Comparison of ENCODE assay signal across 22 cellular contexts in the genomic region with DNA sequence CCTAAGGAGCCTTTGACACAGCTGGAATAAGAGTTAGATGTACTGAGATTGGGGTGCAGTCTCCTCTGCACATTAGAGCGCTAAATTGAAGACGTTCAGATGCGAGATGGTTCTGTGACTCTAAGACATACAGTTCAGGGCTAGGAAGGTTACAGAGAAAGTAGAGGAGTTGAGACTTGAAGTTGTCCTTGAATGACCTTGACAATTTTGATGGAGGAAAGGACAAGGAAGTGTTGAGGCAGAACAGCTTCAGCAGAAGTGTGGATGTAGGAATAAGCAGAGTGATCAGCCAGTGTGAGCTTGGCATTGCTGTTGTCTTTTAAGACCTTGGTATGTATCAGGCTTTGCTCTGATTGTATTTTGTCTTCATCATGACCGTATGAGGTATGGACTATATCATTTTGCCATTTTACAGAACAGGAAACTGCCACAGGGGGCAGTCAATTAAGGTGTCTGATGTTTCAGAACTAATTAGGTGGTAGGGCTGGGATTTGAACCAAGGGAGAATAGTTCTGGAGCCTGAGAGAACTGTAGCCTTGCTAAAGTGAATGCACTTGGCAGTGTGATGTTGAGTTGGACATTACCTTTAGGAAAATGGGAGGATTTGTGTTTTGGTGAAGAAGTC. TPM values are rescaled to one million over a fixed set of nuclear protein-coding genes. Genes with fewer than 3 reads are reported as not detected.
DNase-seq lines count a peak whose midpoint lies in the region; ATAC-seq, FAIRE-seq and TF ChIP-seq lines count a peak whose summit lies in the region.
"Had no signal": no experiment of that assay in that cellular context is flagged by ENCODE, and none has a peak within 500 bp of the region (broad histone marks: within the 10 kb centered on the region; RNA-seq: fewer than 3 reads in every experiment).

No MANE protein-coding gene starts in this region.

- H3K9me2 ChIP-seq in Karpas-422 (replicated peaks; ENCODE audit: insufficient read depth, low read length), result no peaks in the 10 kb centered on the region

- H3F3A ChIP-seq in smooth muscle cell (ENCODE audit: low read depth), result no peaks in the 10 kb centered on the region

- SMC1A ChIA-PET in GM12878 (lab: Charles Lee; ENCODE audit: uncharacterized antibody, unreplicated experiment), result interaction anchor here (1.1 to 6.9 kb wide), 7 partner anchors 9 to 134 kb away, joined by 3 to 49 read pairs (median 8); partner anchors contain the start of gene TTF2

- H3K4me3 ChIP-seq in Karpas-422 (ENCODE audit: low read length), result no peak overlapping the region
- peak overlapping the region; percentile 5; the same call in 1 of the 2 replicates for H3K4me3 ChIP-seq in GM12878
- H3K4me3 ChIP-seq in smooth muscle cell, result no peak overlapping the region
- H3K4me3 ChIP-seq: BLaER1 treated with 17β-estradiol and CSF1 and Interleukin-3, amounts not matched to agents 10 nM and 100 nM; gastrocnemius medialis; lower lobe of right lung; upper lobe of right lung had no signal

- H3K27me3 ChIP-seq in Karpas-422 (ENCODE audit: low read length) (no peaks in the 10 kb centered on the region), GM12878 (replicated peaks in 1 of 2; ENCODE audit: control insufficient read depth in 2 of 2, insufficient read depth in 2 of 2, low read length in 1 of 2) (no peaks in the 10 kb centered on the region), smooth muscle cell (ENCODE audit: low read depth) (no peaks in the 10 kb centered on the region)
- H3K27me3 ChIP-seq: BLaER1 treated with 17β-estradiol and CSF1 and Interleukin-3, amounts not matched to agents 10 nM and 100 nM; gastrocnemius medialis; upper lobe of right lung had no signal

- no peak for TF ChIP-seq POLR2A in GM12878 (IDR thresholded peaks at IDR 0.05; ENCODE audit: low read depth, low read length)

- no peaks in the 10 kb centered on the region for H3K27me3 Mint-ChIP-seq in activated naive CD4-positive, alpha-beta T cell treated with anti-CD3 and anti-CD28 coated beads, Interleukin-2, amount 10 ng/mL, durations not matched to agents 7 days and 5 days
- no peaks in the 10 kb centered on the region for H3K27me3 Mint-ChIP-seq in activated naive CD4-positive, alpha-beta T cell treated with anti-CD3 and anti-CD28 coated beads for 36 hours (ENCODE audit: low read depth)
- H3K27me3 Mint-ChIP-seq: T-cell had no signal

- H3K36me3 Mint-ChIP-seq in activated naive CD4-positive, alpha-beta T cell treated with anti-CD3 and anti-CD28 coated beads, Interleukin-2, amount 10 ng/mL, durations not matched to agents 7 days and 5 days, result peaks cover 34% of the 10 kb centered on the region
- H3K36me3 Mint-ChIP-seq in activated naive CD4-positive, alpha-beta T cell treated with anti-CD3 and anti-CD28 coated beads for 36 hours (ENCODE audit: low read depth), result peaks cover 50% of the 10 kb centered on the region

- H3K4me2 ChIP-seq in Karpas-422 (ENCODE audit: low read depth, low read length, poor library complexity, severe bottlenecking), result no peak overlapping the region
- peak overlapping the region; percentile 49; the same call in 1 of the 2 replicates for H3K4me2 ChIP-seq in GM12878 (ENCODE audit: control insufficient read depth, insufficient read depth)
- no peak overlapping the region for H3K4me2 ChIP-seq in smooth muscle cell
- H3K4me2 ChIP-seq: BLaER1 treated with 17β-estradiol and CSF1 and Interleukin-3, amounts not matched to agents 10 nM and 100 nM had no signal

- in situ Hi-C loops in GM12878 (cut with MboI), result no loop called here

- H3K79me2 ChIP-seq in Karpas-422 (ENCODE audit: low read length), result peaks cover 66% of the 10 kb centered on the region
- peaks cover 62% of the 10 kb centered on the region for H3K79me2 ChIP-seq in GM12878 (ENCODE audit: control insufficient read depth, insufficient read depth, low read length)
- no peaks in the 10 kb centered on the region for H3K79me2 ChIP-seq in smooth muscle cell (ENCODE audit: low read depth)

- H3K27ac ChIP-seq in Karpas-422 (ENCODE audit: low read length) (no peak overlapping the region), GM12878 (ENCODE audit: control insufficient read depth, insufficient read depth) (peak overlapping the region; percentile 58), smooth muscle cell (ENCODE audit: low read depth) (peak overlapping the region; percentile 14)
- H3K27ac ChIP-seq: gastrocnemius medialis, lower lobe of right lung, upper lobe of right lung had no signal

- H3K4me1 ChIP-seq in Karpas-422 (ENCODE audit: low read length) (no peaks in the 10 kb centered on the region), GM12878 (ENCODE audit: control insufficient read depth, insufficient read depth, low read length) (peaks cover 12% of the 10 kb centered on the region), smooth muscle cell (ENCODE audit: low read depth) (no peaks in the 10 kb centered on the region)
- H3K4me1 ChIP-seq: lower lobe of right lung, upper lobe of right lung had no signal

- peaks cover 23% of the 10 kb centered on the region for H3K4me1 Mint-ChIP-seq in activated naive CD4-positive, alpha-beta T cell treated with anti-CD3 and anti-CD28 coated beads, Interleukin-2, amount 10 ng/mL, durations not matched to agents 7 days and 5 days
- H3K4me1 Mint-ChIP-seq in activated naive CD4-positive, alpha-beta T cell treated with anti-CD3 and anti-CD28 coated beads for 36 hours (ENCODE audit: low read depth), result peaks cover 29% of the 10 kb centered on the region

- no peak overlapping the region for H2AFZ ChIP-seq in Karpas-422 (ENCODE audit: low read length)
- no peak overlapping the region for H2AFZ ChIP-seq in GM12878 (ENCODE audit: control insufficient read depth, low read depth, low read length)
- H2AFZ ChIP-seq in smooth muscle cell (ENCODE audit: low read depth), result no peak overlapping the region

- H3K9me3 ChIP-seq in Karpas-422 (ENCODE audit: low read length) (no peaks in the 10 kb centered on the region), GM12878 (replicated peaks; ENCODE audit: control insufficient read depth, insufficient read depth, low read length) (no peaks in the 10 kb centered on the region), smooth muscle cell (replicated peaks; ENCODE audit: low read depth) (no peaks in the 10 kb centered on the region)
- H3K9me3 ChIP-seq: BLaER1 treated with 17β-estradiol and CSF1 and Interleukin-3, amounts not matched to agents 10 nM and 100 nM; gastrocnemius medialis; lower lobe of right lung; upper lobe of right lung had no signal

- no peak overlapping the region for H3K9ac ChIP-seq in Karpas-422 (ENCODE audit: low read length)
- H3K9ac ChIP-seq in GM12878 (ENCODE audit: control insufficient read depth, insufficient read depth, low read length), result no peak overlapping the region
- H3K9ac ChIP-seq in smooth muscle cell (ENCODE audit: low read depth), result no peak overlapping the region
- H3K9ac ChIP-seq: BLaER1 treated with 17β-estradiol and CSF1 and Interleukin-3, amounts not matched to agents 10 nM and 100 nM had no signal

- RAD21 ChIA-PET in GM12878 (lab: Charles Lee; ENCODE audit: unreplicated experiment), result interaction anchor here (0.9 to 6.3 kb wide), 5 partner anchors 9 to 332 kb away, joined by 3 to 53 read pairs (median 6); partner anchors contain the start of genes CD101 and TTF2

- 85% methylated on average over 4 of the region's 4 CpGs for WGBS in GM12878 (ENCODE audit: insufficient coverage, insufficient replicate concordance, low lambda C conversion rate, missing lambda C conversion rate)
- 95% methylated on average over 4 of the region's 4 CpGs for WGBS in smooth muscle cell (ENCODE audit: low lambda C conversion rate)

- BruUV-seq in GM12878 (replicated peaks; lab: Mats Ljungman, UMichigan), result TSS peak; percentile 99

- H3K36me3 ChIP-seq in Karpas-422 (ENCODE audit: insufficient read depth, low read length), result peaks cover 55% of the 10 kb centered on the region
- peaks cover 0 to 13% of the 10 kb centered on the region in 2 experiments for H3K36me3 ChIP-seq in GM12878 (ENCODE audit: control insufficient read depth in 2 of 2, insufficient read depth in 2 of 2, low read length in 1 of 2)
- no peaks in the 10 kb centered on the region for H3K36me3 ChIP-seq in smooth muscle cell (ENCODE audit: low read depth)
- H3K36me3 ChIP-seq: gastrocnemius medialis had no signal

- no peak for TF ChIP-seq EP300 in GM12878 (IDR thresholded peaks at IDR 0.05; ENCODE audit: borderline replicate concordance in 1 of 2, control insufficient read depth in 1 of 2, low read depth in 2 of 2, low read length in 2 of 2)

- no peak for DNase-seq in activated naive CD4-positive, alpha-beta T cell treated with anti-CD3 and anti-CD28 coated beads, Interleukin-2, amount 10 ng/mL, durations not matched to agents 7 days and 5 days
- DNase-seq in activated naive CD4-positive, alpha-beta T cell treated with anti-CD3 and anti-CD28 coated beads for 36 hours, result no peak
- DNase-seq in Karpas-422 (peak; percentile 50), GM12878 (ENCODE audit: low read depth, low spot score) (no peak), smooth muscle cell (lab: John Stamatoyannopoulos, UW; ENCODE audit: unreplicated experiment) (no peak)
- DNase-seq: activated naive CD4-positive, alpha-beta T cell; activated T-cell treated with anti-CD3 and anti-CD28 coated beads for 4 hours; aorta; gastrocnemius medialis; HCEC 1CT; lower lobe of right lung; NCI-H1694 treated with DMSO at 0.1 percent for 48 hours; NCI-H774; SHP77; T-cell; upper lobe of right lung had no signal

- H3K27ac Mint-ChIP-seq in activated naive CD4-positive, alpha-beta T cell treated with anti-CD3 and anti-CD28 coated beads, Interleukin-2, amount 10 ng/mL, durations not matched to agents 7 days and 5 days, result peak overlapping the region; percentile 3
- H3K27ac Mint-ChIP-seq in activated naive CD4-positive, alpha-beta T cell treated with anti-CD3 and anti-CD28 coated beads for 36 hours, result no peak overlapping the region
- H3K27ac Mint-ChIP-seq: T-cell had no signal

- no peak for FAIRE-seq in GM12878 (lab: Jason Lieb, UNC)
- FAIRE-seq: keratinocyte had no signal

- intact Hi-C loops in activated naive CD4-positive, alpha-beta T cell treated with anti-CD3 and anti-CD28 coated beads for 36 hours (cut with micrococcal nuclease), result loop anchor here (2.0 to 10.0 kb wide), 4 partner anchors 215 to 855 kb away; partner anchors contain the start of genes GDAP2 and WDR3
- intact Hi-C loops in GM12878 (cut with micrococcal nuclease; ENCODE audit: unreplicated experiment), result loop anchor here (2.0 to 10.0 kb wide), 3 partner anchors 59 to 295 kb away; partner anchors contain the start of gene MAN1A2

- CTCF ChIA-PET in activated naive CD4-positive, alpha-beta T cell treated with anti-CD3 and anti-CD28 coated beads, Interleukin-2, amount 10 ng/mL, durations not matched to agents 7 days and 5 days (lab: Charles Lee), result interaction anchor here (0.8 to 4.0 kb wide), 5 partner anchors 9 to 494 kb away, joined by 3 to 20 read pairs (median 6); partner anchors contain the start of gene TTF2
- CTCF ChIA-PET in activated naive CD4-positive, alpha-beta T cell treated with anti-CD3 and anti-CD28 coated beads for 36 hours (lab: Charles Lee), result interaction anchor here (0.7 to 3.2 kb wide), 5 partner anchors 8 to 60 kb away, joined by 3 to 17 read pairs (median 4); no protein-coding TSS in a partner anchor
- CTCF ChIA-PET in GM12878 (lab: Yijun Ruan, JAX), result interaction anchor here (0.7 to 9.1 kb wide), 12 partner anchors 9 to 495 kb away, joined by 4 to 167 read pairs (median 8); partner anchors contain the start of gene TTF2

- POLR2A ChIA-PET in GM12878 (lab: Charles Lee), result interaction anchor here (1.9 kb wide), 1 partner anchor 59 kb away, joined by 7 read pairs; no protein-coding TSS in a partner anchor

- H4K20me1 ChIP-seq in Karpas-422 (ENCODE audit: insufficient read depth, low read depth, low read length) (no peaks in the 10 kb centered on the region), GM12878 (ENCODE audit: control insufficient read depth, insufficient read depth) (peaks cover 2% of the 10 kb centered on the region; the same call in 1 of the 2 replicates), smooth muscle cell (ENCODE audit: low read depth) (no peaks in the 10 kb centered on the region)

- no peak for TF ChIP-seq RAD21 in GM12878 (IDR thresholded peaks at IDR 0.05; ENCODE audit: insufficient read depth, low read depth, low read length)

- no peaks in the 10 kb centered on the region for H3K9me3 Mint-ChIP-seq in activated naive CD4-positive, alpha-beta T cell treated with anti-CD3 and anti-CD28 coated beads, Interleukin-2, amount 10 ng/mL, durations not matched to agents 7 days and 5 days
- H3K9me3 Mint-ChIP-seq in activated naive CD4-positive, alpha-beta T cell treated with anti-CD3 and anti-CD28 coated beads for 36 hours, result no peaks in the 10 kb centered on the region
- H3K9me3 Mint-ChIP-seq: T-cell had no signal

- H3K4me3 Mint-ChIP-seq in activated naive CD4-positive, alpha-beta T cell treated with anti-CD3 and anti-CD28 coated beads, Interleukin-2, amount 10 ng/mL, durations not matched to agents 7 days and 5 days, result no peak overlapping the region
- no peak overlapping the region for H3K4me3 Mint-ChIP-seq in activated naive CD4-positive, alpha-beta T cell treated with anti-CD3 and anti-CD28 coated beads for 36 hours
- H3K4me3 Mint-ChIP-seq: T-cell had no signal

- TF ChIP-seq CTCF in GM12878 (IDR thresholded peaks at IDR 0.05 in 2 of 3, conservative IDR thresholded peaks at IDR 0.05 in 1 of 3; ENCODE audit: control insufficient read depth in 2 of 3, extremely low read depth in 1 of 3, insufficient read depth in 1 of 3, low read depth in 3 of 3, low read length in 3 of 3) (peak; percentile 8 to 32 (median 31); a peak in 4 of 6 replicates), smooth muscle cell (IDR thresholded peaks at IDR 0.05; ENCODE audit: borderline replicate concordance, insufficient read depth, poor library complexity, severe bottlenecking) (no peak)

- ATAC-seq in GM12878, result peak; percentile 50
- ATAC-seq in GM18511 (IDR thresholded peaks at IDR 0.05; ENCODE audit: unreplicated experiment), result no peak
- no peak for ATAC-seq in HG03460 (IDR thresholded peaks at IDR 0.05; ENCODE audit: unreplicated experiment)
- ATAC-seq in HG02759 (IDR thresholded peaks at IDR 0.05; ENCODE audit: unreplicated experiment), result no peak
- ATAC-seq: esophagus mucosa, gastrocnemius medialis, T-cell, upper lobe of right lung had no signal

RNA-seq across cellular contexts. Expression of gene TTF2, which starts 9.2 kb away (rescaled TPM):
- 100 to 1,000 TPM; 113 to 122 TPM for total RNA-seq in activated naive CD4-positive, alpha-beta T cell treated with anti-CD3 and anti-CD28 coated beads for 36 hours
- total RNA-seq in Karpas-422 (2014; rRNA removed; shearing (Covaris generic); ENCODE audit: low replicate concordance), result 29.5 and 49.5 TPM in 2 replicates
- total RNA-seq in GM12878 (2013; cell fraction: nucleolus; rRNA removed), result 655 and 686 TPM in 2 replicates
- total RNA-seq in GM12878 (2014; rRNA removed) (82.1 and 96.0 TPM in 2 replicates), GM12878 (2014; rRNA removed; fragmentation: Illumina TruSeq; extraction: Trizol) (74.3 and 75.4 TPM in 2 replicates), GM12878 (2021) (114 and 121 TPM in 2 replicates), smooth muscle cell (4.9 and 16.2 TPM in 2 replicates)
- 12.0 TPM for polyA plus RNA-seq in GM12878 (2011; ENCODE audit: low read depth)
- polyA plus RNA-seq in GM12878 (2011; rRNA removed) (132 and 134 TPM in 2 replicates), GM12878 (2014; fragmentation: Illumina TruSeq; extraction: Trizol) (63.8 and 94.6 TPM in 2 replicates), GM12878 (2014; fragmentation: Nextera tagmentation; extraction: Ambion mirVana) (10 to 100 TPM; 17.7 to 20.8 TPM), GM12878 (2014; rRNA removed) (63.9 and 66.4 TPM in 2 replicates), GM12878 (2016; fragmentation: Nextera tagmentation; extraction: Ambion mirVana) (100 to 1,000 TPM; 110 to 125 TPM), smooth muscle cell (8.2 and 8.8 TPM in 2 replicates)
- 98.6 and 111 TPM in 2 replicates for polyA plus RNA-seq in GM12878 (2011; cell fraction: cytosol; rRNA removed)
- 189 and 202 TPM in 2 replicates for polyA plus RNA-seq in GM12878 (2011; cell fraction: nucleus; rRNA removed)
- 22.7 and 35.5 TPM in 2 replicates for polyA plus RNA-seq in GM12878 (2012)
- 79.6 and 137 TPM in 2 replicates for polyA minus RNA-seq in GM12878 (2011; rRNA and poly(A)+ RNA removed)
- polyA minus RNA-seq in GM12878 (2011; cell fraction: cytosol; rRNA and poly(A)+ RNA removed), result 44.4 and 49.2 TPM in 2 replicates
- 111 and 144 TPM in 2 replicates for polyA minus RNA-seq in GM12878 (2011; cell fraction: nucleus; rRNA and poly(A)+ RNA removed)

RNA-seq across cellular contexts. Expression of gene TRIM45, which starts 52.2 kb away (rescaled TPM):
- under 1 TPM; 0.17 TPM for total RNA-seq in activated naive CD4-positive, alpha-beta T cell treated with anti-CD3 and anti-CD28 coated beads for 36 hours
- not detected in 2 replicates for total RNA-seq in Karpas-422 (2014; rRNA removed; shearing (Covaris generic); ENCODE audit: low replicate concordance)
- 0.47 and 0.58 TPM in 2 replicates for total RNA-seq in GM12878 (2013; cell fraction: nucleolus; rRNA removed)
- 0.40 and 0.54 TPM in 2 replicates for total RNA-seq in GM12878 (2014; rRNA removed)
- total RNA-seq in GM12878 (2014; rRNA removed; fragmentation: Illumina TruSeq; extraction: Trizol), result 0.23 and 0.31 TPM in 2 replicates
- total RNA-seq in GM12878 (2021), result 0.44 and 0.48 TPM in 2 replicates
- 0.92 TPM for polyA plus RNA-seq in GM12878 (2011; ENCODE audit: low read depth)
- 0.30 and 0.48 TPM in 2 replicates for polyA plus RNA-seq in GM12878 (2011; rRNA removed)
- polyA plus RNA-seq in GM12878 (2011; cell fraction: cytosol; rRNA removed), result 0.54 and 0.64 TPM in 2 replicates
- 0.78 and 1.1 TPM in 2 replicates for polyA plus RNA-seq in GM12878 (2011; cell fraction: nucleus; rRNA removed)
- 0.87 and 0.88 TPM in 2 replicates for polyA plus RNA-seq in GM12878 (2012)
- 0.54 and 0.56 TPM in 2 replicates for polyA plus RNA-seq in GM12878 (2014; fragmentation: Illumina TruSeq; extraction: Trizol)
- under 1 TPM; 0.42 TPM for polyA plus RNA-seq in GM12878 (2014; fragmentation: Nextera tagmentation; extraction: Ambion mirVana)
- polyA plus RNA-seq in GM12878 (2014; rRNA removed), result 0.43 and 0.56 TPM in 2 replicates
- under 1 TPM; 0.60 to 0.86 TPM for polyA plus RNA-seq in GM12878 (2016; fragmentation: Nextera tagmentation; extraction: Ambion mirVana)
- 0.15 TPM in 2 replicates for polyA minus RNA-seq in GM12878 (2011; rRNA and poly(A)+ RNA removed)
- not detected in 2 replicates for polyA minus RNA-seq in GM12878 (2011; cell fraction: cytosol; rRNA and poly(A)+ RNA removed)
- 0.12 and 0.57 TPM in 2 replicates for polyA minus RNA-seq in GM12878 (2011; cell fraction: nucleus; rRNA and poly(A)+ RNA removed)
- 3.5 and 4.4 TPM in 2 replicates for total RNA-seq in smooth muscle cell
- polyA plus RNA-seq in smooth muscle cell, result 4.6 and 6.4 TPM in 2 replicates
